In genomic region chr12:122687091-122687490, GRCh38 we compare ENCODE assay signal across 17 cellular contexts. TPM values are rescaled to one million over a fixed set of nuclear protein-coding genes. Genes with fewer than 3 reads are reported as not detected.
DNase-seq lines count a peak whose midpoint lies in the region; ATAC-seq and TF ChIP-seq lines count a peak whose summit lies in the region.
"Had no signal": no experiment of that assay in that cellular context is flagged by ENCODE, and none has a peak within 500 bp of the region (broad histone marks: within the 10 kb centered on the region; RNA-seq: fewer than 3 reads in every experiment).

No MANE protein-coding gene starts in this region.

- no peaks in the 10 kb centered on the region for H3K4me1 ChIP-seq in lung (ENCODE audit: control insufficient read depth in 2 of 2, insufficient read depth in 2 of 2, low read length in 2 of 2)

- DNase-seq in DMS153 (lab: John Stamatoyannopoulos, UW), result peak; percentile 64
- DNase-seq in M059J (ENCODE audit: low read depth), result peak; percentile 27
- peak; percentile 42 for DNase-seq in RPMI8226
- DNase-seq in lung (ENCODE audit: low spot score), result peak; percentile 87
- DNase-seq in SIG-M5 treated with dmso at 0.1 percent for 504 hours (lab: John Stamatoyannopoulos, UW; ENCODE audit: unreplicated experiment), result no peak
- no peak for DNase-seq in NCI-H146 (lab: John Stamatoyannopoulos, UW)
- DNase-seq in activated CD8-positive, alpha-beta memory T cell treated with anti-CD3 and anti-CD28 coated beads, Interleukin-2, amount 50 U/mL, for 4 hours, result no peak
- DNase-seq: activated CD4-positive, alpha-beta T cell treated with anti-CD3 and anti-CD28 coated beads for 1 hour; amygdala; dorsolateral prefrontal cortex; foreskin melanocyte; GOT3; islet precursor cell; stimulated activated naive CD4-positive, alpha-beta T cell had no signal

- H3K27me3 ChIP-seq in lung (ENCODE audit: control insufficient read depth, insufficient read depth), result no peaks in the 10 kb centered on the region
- H3K27me3 ChIP-seq: dorsolateral prefrontal cortex had no signal

- no peak overlapping the region for H3K4me3 ChIP-seq in lung
- H3K4me3 ChIP-seq: dorsolateral prefrontal cortex had no signal

- no peaks in the 10 kb centered on the region for H3K36me3 ChIP-seq in lung (ENCODE audit: control insufficient read depth in 2 of 2, insufficient read depth in 2 of 2, low read length in 2 of 2)

- no peaks in the 10 kb centered on the region for H3K9me3 ChIP-seq in lung (ENCODE audit: control insufficient read depth in 2 of 2, insufficient read depth in 1 of 2, low read length in 1 of 2)

- WGBS in lung, 2 donors, result 50 to 56% methylated on average over 6 of the region's 6 CpGs

- TF ChIP-seq CTCF in lung (IDR thresholded peaks at IDR 0.05; ENCODE audit: control extremely low read depth, extremely low read depth), result no peak

- no peak overlapping the region for H3K27ac ChIP-seq in lung (ENCODE audit: low read depth in 1 of 2, low read length in 1 of 2)
- H3K27ac ChIP-seq: dorsolateral prefrontal cortex had no signal

- peak; percentile 75 for ATAC-seq in lung (ENCODE audit: insufficient read depth, low FRiP score)
- ATAC-seq in GM21717 (IDR thresholded peaks at IDR 0.05; ENCODE audit: unreplicated experiment), result no peak

RNA-seq across cellular contexts. Expression of gene HCAR2, which starts 16.1 kb away (rescaled TPM):
- not detected in 2 replicates for total RNA-seq in M059J (2014; rRNA removed; shearing (Covaris generic))
- total RNA-seq in lung, result 1 to 10 TPM; 5.9 to 7.1 TPM
- 10 to 100 TPM in 1 of 2 donors, 1 to 10 TPM in 1; 1.4 to 31.4 TPM for polyA plus RNA-seq in lung
- total RNA-seq: G401 had no signal
- polyA plus RNA-seq: BJ had no signal

RNA-seq across cellular contexts. Expression of gene HCAR3, which starts 29.5 kb away (rescaled TPM):
- not detected in 2 replicates for total RNA-seq in M059J (2014; rRNA removed; shearing (Covaris generic))
- 10 to 100 TPM in 1 of 2 donors, 1 to 10 TPM in 1; 2.5 to 10.4 TPM for total RNA-seq in lung
- 10 to 100 TPM in 1 of 2 donors, under 1 TPM in 1; 0.47 to 52.6 TPM for polyA plus RNA-seq in lung
- total RNA-seq: G401 had no signal
- polyA plus RNA-seq: BJ had no signal

RNA-seq across cellular contexts. Expression of gene HCAR1, which starts 43.6 kb away (rescaled TPM):
- total RNA-seq in M059J (2014; rRNA removed; shearing (Covaris generic)), result not detected in 2 replicates
- 1 to 10 TPM in 1 of 2 donors, under 1 TPM in 1; 0.31 to 2.2 TPM for total RNA-seq in lung
- under 1 TPM; 0.29 to 0.37 TPM for polyA plus RNA-seq in lung
- total RNA-seq: G401 had no signal
- polyA plus RNA-seq: BJ had no signal

Comparison
In these comparisons a context has a peak if more than half of its experiments do, and no peak if none do; other contexts are left out.
1. DNase-seq: peak in DMS153 (single experiment), M059J (single experiment), RPMI8226 (single experiment) and lung (single experiment); none in SIG-M5 treated with dmso at 0.1 percent for 504 hours (single experiment), NCI-H146 (single experiment) and activated CD8-positive, alpha-beta memory T cell treated with anti-CD3 and anti-CD28 coated beads, Interleukin-2, amount 50 U/mL, for 4 hours (single experiment).